Comparison of ENCODE assay signal across 9 cellular contexts in genomic region chrX:46444011-46444410, GRCh38.
DNase-seq lines count a peak whose midpoint lies in the region; ATAC-seq and TF ChIP-seq lines count a peak whose summit lies in the region.
"Had no signal": no experiment of that assay in that cellular context is flagged by ENCODE, and none has a peak within 500 bp of the region (broad histone marks: within the 10 kb centered on the region; RNA-seq: fewer than 3 reads in every experiment).

No MANE protein-coding gene starts in this region.

- H3K4me3 ChIP-seq in BE2C (ENCODE audit: low read depth, low read length), result no peak overlapping the region

- H3K36me3 ChIP-seq in BE2C, result no peaks in the 10 kb centered on the region

- in situ Hi-C loops in KBM-7 (cut with MboI; ENCODE audit: low pct_unique_long_range_greater_than_20kb, low sequenced_read_pairs), result no loop called here

- no peak for ATAC-seq in GM19324 (IDR thresholded peaks at IDR 0.05; ENCODE audit: low FRiP score, unreplicated experiment)
- no peak for ATAC-seq in GM21381 (IDR thresholded peaks at IDR 0.05; ENCODE audit: unreplicated experiment)

- H3K9me3 ChIP-seq in BE2C, result no peaks in the 10 kb centered on the region

- H3K4me1 ChIP-seq in BE2C, result no peaks in the 10 kb centered on the region

- DNase-seq in EH (ENCODE audit: low read depth) (peak; percentile 92), KBM-7 (peak; percentile 74), amniotic epithelial cell (ENCODE audit: low read depth) (peak; percentile 91), left kidney (ENCODE audit: low read depth, low spot score) (peak; percentile 25), NK-92 (lab: John Stamatoyannopoulos, UW; ENCODE audit: unreplicated experiment) (no peak), BE2C (no peak)
- DNase-seq: nucleus accumbens had no signal

- no peaks in the 10 kb centered on the region for H3K27me3 ChIP-seq in BE2C

- no peak for TF ChIP-seq CTCF in BE2C (IDR thresholded peaks at IDR 0.05; ENCODE audit: low read depth, low read length)

Comparison
In these comparisons a context has a peak if more than half of its experiments do, and no peak if none do; other contexts are left out.
1. DNase-seq: peak in EH (single experiment), KBM-7 (single experiment), amniotic epithelial cell (single experiment) and left kidney (single experiment); none in NK-92 (single experiment) and BE2C (single experiment).